ENCODE assay signal across 8 cellular contexts in genomic region chr20:50931306-50932015, GRCh38. TPM values are rescaled to one million over a fixed set of nuclear protein-coding genes. Genes with fewer than 3 reads are reported as not detected.
DNase-seq lines count a peak whose midpoint lies in the region; ATAC-seq, FAIRE-seq and TF ChIP-seq lines count a peak whose summit lies in the region.

Gene ADNP, minus strand, starts transcription at chr20:50931437. Its CDS starts 27,441 bp downstream, at chr20:50903996.

- no peaks in the 10 kb centered on the region for H3K27me3 ChIP-seq in CD4-positive, CD25-positive, alpha-beta regulatory T cell (ENCODE audit: control insufficient read depth, insufficient read depth, low read length)
- no peaks in the 10 kb centered on the region for H3K27me3 ChIP-seq in HepG2 (ENCODE audit: control insufficient read depth in 1 of 2, insufficient read depth in 2 of 2, low read length in 2 of 2)

- 0 out of 4 replicates have a peak, but pooled peaks of 1 of the 2 experiments have one; percentile 29 for TF ChIP-seq EP300 in HepG2 (IDR thresholded peaks at IDR 0.05; ENCODE audit: low read depth in 2 of 2, low read length in 2 of 2)
- no peak for TF ChIP-seq EP300 in HepG2 (CRISPR knock-in tag; IDR thresholded peaks at IDR 0.05; ENCODE audit: borderline replicate concordance)

- H3K36me3 ChIP-seq in CD4-positive, CD25-positive, alpha-beta regulatory T cell (ENCODE audit: control insufficient read depth, insufficient read depth, low read length): peaks cover 38% of the 10 kb centered on the region
- H3K36me3 ChIP-seq in HepG2 (replicated peaks in 1 of 2; ENCODE audit: control insufficient read depth in 1 of 2, insufficient read depth in 2 of 2, low read length in 2 of 2): peaks cover 13 to 48% of the 10 kb centered on the region in 2 experiments

- H3K27ac Mint-ChIP-seq in CD4-positive, CD25-positive, alpha-beta regulatory T cell: peak within 1 kb of the TSS; percentile 93 to 99 (median 99)

- H3K4me1 Mint-ChIP-seq in CD4-positive, CD25-positive, alpha-beta regulatory T cell: peaks cover 18 to 46% (median 40%) of the 10 kb centered on the region in 4 donors

- 65% methylated on average over 53 of the region's 58 CpGs for WGBS in HepG2 (ENCODE audit: low lambda C conversion rate)

- H3K4me3 Mint-ChIP-seq in CD4-positive, CD25-positive, alpha-beta regulatory T cell: peak within 1 kb of the TSS; percentile 91 to 97 (median 94)

- in situ Hi-C loops in HepG2 (cut with HindIII; ENCODE audit: extremely low pct_ligation_motif_present, low pct_unique_long_range_greater_than_20kb): loop anchor here (10.0 kb wide), 1 partner anchor 137 kb away; the partner anchor contains the start of gene BCAS4

- H3K4me1 ChIP-seq in CD4-positive, CD25-positive, alpha-beta regulatory T cell (ENCODE audit: control insufficient read depth, insufficient read depth, low read length, poor library complexity, severe bottlenecking): peaks cover 40% of the 10 kb centered on the region
- H3K4me1 ChIP-seq in HepG2 (ENCODE audit: insufficient read depth, low read length): peaks cover 29% of the 10 kb centered on the region

- no peak for FAIRE-seq in HepG2 (lab: Jason Lieb, UNC)

- TF ChIP-seq CTCF in HepG2 (CRISPR knock-in tag; IDR thresholded peaks at IDR 0.05): peak; percentile 63

- peak; percentile 84 to 93 (median 92) for DNase-seq in CD4-positive, CD25-positive, alpha-beta regulatory T cell
- DNase-seq in NCI-H774 (lab: John Stamatoyannopoulos, UW) (peak; percentile 92), dermis blood vessel endothelial cell (peak; percentile 97), HepG2 (ENCODE audit: low spot score) (peak; percentile 88)
- DNase-seq in activated CD4-positive, alpha-beta T cell treated with anti-CD3 and anti-CD28 coated beads, Interleukin-2, amount 50 U/mL, for 4 hours: peak; percentile 84
- DNase-seq in stimulated activated CD4-positive, alpha-beta T cell treated with anti-CD3 and anti-CD28 coated beads, Interleukin-2, amount 100 ng/mL, for 48 hours: peak; percentile 77 to 79

- peak; percentile 31 for TF ChIP-seq RAD21 in HepG2 (CRISPR knock-in tag; IDR thresholded peaks at IDR 0.05)

- no peaks in the 10 kb centered on the region for H3K9me3 ChIP-seq in CD4-positive, CD25-positive, alpha-beta regulatory T cell (ENCODE audit: control insufficient read depth in 2 of 2, low read length in 2 of 2)
- H3K9me3 ChIP-seq in HepG2 (ENCODE audit: low read length): no peaks in the 10 kb centered on the region

- H3K36me3 Mint-ChIP-seq in CD4-positive, CD25-positive, alpha-beta regulatory T cell: peaks cover 16% of the 10 kb centered on the region

- no TSS peak for BruUV-seq in HepG2 (replicated peaks; lab: Mats Ljungman, UMichigan)

- intact Hi-C loops in HepG2 (cut with micrococcal nuclease; ENCODE audit: unreplicated experiment): no loop called here

- peaks cover 14% of the 10 kb centered on the region for H3K27me3 Mint-ChIP-seq in CD4-positive, CD25-positive, alpha-beta regulatory T cell

- peak; percentile 67 to 68 for ATAC-seq in CD4-positive, CD25-positive, alpha-beta regulatory T cell (ENCODE audit: low read depth in 2 of 2)
- ATAC-seq in GM19397 (IDR thresholded peaks at IDR 0.05; ENCODE audit: unreplicated experiment) (peak; percentile 62), HG03571 (IDR thresholded peaks at IDR 0.05; ENCODE audit: unreplicated experiment) (peak; percentile 51), HepG2 (peak; percentile 66)

- peak within 1 kb of the TSS; percentile 58 for H3K4me3 ChIP-seq in CD4-positive, CD25-positive, alpha-beta regulatory T cell (ENCODE audit: low read depth, low read length)
- H3K4me3 ChIP-seq in HepG2 (replicated peaks in 1 of 3; ENCODE audit: insufficient read depth in 1 of 3, low read depth in 2 of 3, low read length in 3 of 3): peak within 1 kb of the TSS; percentile 82 to 97 (median 96)

- no peak within 1 kb of the TSS for H2AFZ ChIP-seq in HepG2 (ENCODE audit: low read length)

- POLR2A ChIA-PET in HepG2 (lab: Yijun Ruan, JAX): interaction anchor here (0.6 to 4.3 kb wide), 14 partner anchors 9 to 142 kb away, joined by 3 to 87 read pairs (median 6); partner anchors contain the start of genes BCAS4, DPM1 and MOCS3

- H3K9ac ChIP-seq in HepG2 (ENCODE audit: insufficient read depth, low read depth, low read length): peak within 1 kb of the TSS; percentile 89

- peaks cover 28% of the 10 kb centered on the region for H4K20me1 ChIP-seq in HepG2 (ENCODE audit: insufficient read depth, low read length)

- peak within 1 kb of the TSS; percentile 99 for H3K27ac ChIP-seq in CD4-positive, CD25-positive, alpha-beta regulatory T cell (ENCODE audit: insufficient read depth, low read length, poor library complexity, severe bottlenecking)
- H3K27ac ChIP-seq in HepG2 (ENCODE audit: extremely low read length, insufficient read depth, low read length): peak within 1 kb of the TSS; percentile 78

- peaks cover 0 to 2% (median 0%) of the 10 kb centered on the region in 7 donors for H3K9me3 Mint-ChIP-seq in CD4-positive, CD25-positive, alpha-beta regulatory T cell

- TF ChIP-seq POLR2A in HepG2 (IDR thresholded peaks at IDR 0.05; ENCODE audit: insufficient read depth in 1 of 2, low read depth in 2 of 2, low read length in 2 of 2): peak; percentile 81 to 83

- H3K4me2 ChIP-seq in HepG2 (ENCODE audit: low read depth, low read length): peak within 1 kb of the TSS; percentile 48

- H3K79me2 ChIP-seq in HepG2 (ENCODE audit: insufficient read depth, low read length): peaks cover 39% of the 10 kb centered on the region

- CTCF ChIA-PET in HepG2 (lab: Yijun Ruan, JAX; ENCODE audit: low intra/inter-chr PET ratio, low total read pairs): interaction anchor here (1.2 to 4.7 kb wide), 2 partner anchors 113 to 137 kb away, joined by 3 to 62 read pairs; partner anchors contain the start of gene BCAS4

TF ChIP-seq in HepG2, 621 proteins besides CTCF, POLR2A, EP300 and RAD21 (continues in another document):
- TF ChIP-seq RBM22 (optimal IDR thresholded peaks at IDR 0.05; ENCODE audit: low read length) (peak; percentile 100), RBFOX2 (IDR thresholded peaks at IDR 0.05; ENCODE audit: low read depth, low read length) (peak; percentile 1; the same call in 1 of the 2 replicates), ZBTB3 (CRISPR knock-in tag; IDR thresholded peaks at IDR 0.05; ENCODE audit: borderline replicate concordance, low read depth) (no peak), ZNF737 (CRISPR knock-in tag; IDR thresholded peaks at IDR 0.05; ENCODE audit: borderline replicate concordance) (no peak), ZNF331 (CRISPR knock-in tag; IDR thresholded peaks at IDR 0.05) (peak; percentile 12; the same call in 1 of the 2 replicates), ZFP62 (CRISPR knock-in tag; IDR thresholded peaks at IDR 0.05) (no peak), KMT2A (CRISPR knock-in tag; IDR thresholded peaks at IDR 0.05) (no peak; the same call in 1 of the 2 replicates)

RNA-seq across cellular contexts. Expression of gene ADNP, which starts in this region (rescaled TPM):
- 61.5 TPM for total RNA-seq in CD4-positive, CD25-positive, alpha-beta regulatory T cell
- 1 to 10 TPM; 4.9 to 8.2 (median 6.5) TPM for polyA plus RNA-seq in CD4-positive, CD25-positive, alpha-beta regulatory T cell
- total RNA-seq in dermis blood vessel endothelial cell (28.8 and 53.0 TPM in 2 replicates), HepG2 (2016; rRNA removed; fragmentation: Illumina TruSeq; extraction: Trizol) (21.5 and 60.7 TPM in 2 replicates)
- total RNA-seq in HepG2 (2016; cell fraction: cytosol; rRNA removed; fragmentation: Illumina TruSeq; extraction: Trizol; ENCODE audit: low read depth): 3.6 and 4.4 TPM in 2 replicates
- total RNA-seq in HepG2 (2016; cell fraction: insoluble cytoplasmic fraction; rRNA removed; fragmentation: Illumina TruSeq; extraction: Trizol): 17.8 and 59.9 TPM in 2 replicates
- 20.1 and 20.5 TPM in 2 replicates for total RNA-seq in HepG2 (2016; cell fraction: membrane; rRNA removed; fragmentation: Illumina TruSeq; extraction: Trizol)
- 51.3 and 55.1 TPM in 2 replicates for total RNA-seq in HepG2 (2016; cell fraction: nucleus; rRNA removed; fragmentation: Illumina TruSeq; extraction: Trizol)
- polyA plus RNA-seq in HepG2 (2011; rRNA removed): 21.0 and 22.3 TPM in 2 replicates
- polyA plus RNA-seq in HepG2 (2011; cell fraction: cytosol; rRNA removed): 11.3 and 19.3 TPM in 2 replicates
- 30.4 and 32.5 TPM in 2 replicates for polyA plus RNA-seq in HepG2 (2011; cell fraction: nucleus; rRNA removed)
- polyA plus RNA-seq in HepG2 (2012): 45.9 and 50.4 TPM in 2 replicates
- 2.9 and 3.3 TPM in 2 replicates for polyA plus RNA-seq in HepG2 (2016; cell fraction: cytosol; fragmentation: Illumina TruSeq; extraction: Trizol; ENCODE audit: low read depth)
- polyA plus RNA-seq in HepG2 (2016; cell fraction: insoluble cytoplasmic fraction; fragmentation: Illumina TruSeq; extraction: Trizol; ENCODE audit: low read depth): 57.9 and 63.1 TPM in 2 replicates
- polyA plus RNA-seq in HepG2 (2016; cell fraction: membrane; fragmentation: Illumina TruSeq; extraction: Trizol; ENCODE audit: low read depth): 8.8 and 9.4 TPM in 2 replicates
- 78.5 and 79.2 TPM in 2 replicates for polyA plus RNA-seq in HepG2 (2016; cell fraction: nucleus; fragmentation: Illumina TruSeq; extraction: Trizol; ENCODE audit: insufficient read depth, low read depth)
- 22.3 and 32.8 TPM in 2 replicates for polyA minus RNA-seq in HepG2 (2011; rRNA and poly(A)+ RNA removed; ENCODE audit: low replicate concordance)
- 29.7 and 42.9 TPM in 2 replicates for polyA minus RNA-seq in HepG2 (2011; cell fraction: cytosol; rRNA and poly(A)+ RNA removed)
- polyA minus RNA-seq in HepG2 (2011; cell fraction: nucleus; rRNA and poly(A)+ RNA removed): 74.0 and 91.4 TPM in 2 replicates

Comparison
In these comparisons a context has a peak if more than half of its experiments do, and no peak if none do; other contexts are left out.
1. Peak in every context shown above with its lines: DNase-seq, ATAC-seq, H3K4me3 ChIP-seq and H3K27ac ChIP-seq.